ENCODE assay signal across 8 cellular contexts in the genomic region with DNA sequence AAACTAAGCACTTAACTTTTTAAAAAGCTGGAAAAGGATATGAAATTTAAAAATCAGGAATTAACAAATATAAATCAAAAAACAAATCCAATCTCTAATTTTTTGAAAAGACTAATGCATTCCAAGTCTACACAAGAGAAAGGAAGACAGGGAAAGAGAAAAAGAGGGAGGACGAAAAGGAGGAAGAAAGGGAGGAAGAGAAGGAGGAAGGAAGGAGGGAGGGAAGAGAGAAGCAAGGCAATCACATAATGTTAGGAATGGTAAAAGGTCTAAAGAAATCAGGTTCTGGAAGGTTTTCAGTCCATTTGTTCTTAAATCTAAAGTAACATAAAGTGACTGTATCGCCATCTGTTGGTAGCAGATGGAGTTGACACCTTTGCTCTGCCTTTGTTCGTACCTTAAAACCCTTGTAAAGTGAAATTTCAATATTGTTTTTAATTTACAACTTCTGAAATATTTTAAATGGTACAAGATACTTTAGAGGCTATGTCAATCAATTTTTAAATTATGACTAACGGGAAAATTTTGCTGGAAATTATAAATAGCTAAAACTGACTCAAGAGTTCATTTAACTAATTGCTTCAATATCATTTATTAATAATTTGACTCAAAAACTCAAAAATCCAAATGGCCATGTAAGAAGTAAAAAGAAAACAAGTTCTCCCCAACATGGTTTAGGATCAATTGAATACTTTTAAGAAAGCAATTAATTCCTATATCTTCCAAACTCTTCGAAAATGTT. TPM values are rescaled to one million over a fixed set of nuclear protein-coding genes. Genes with fewer than 3 reads are reported as not detected.
DNase-seq lines count a peak whose midpoint lies in the region; ATAC-seq and TF ChIP-seq lines count a peak whose summit lies in the region.

No MANE protein-coding gene starts in this region.

- H3K36me3 Mint-ChIP-seq in glutamatergic neuron (ENCODE audit: unreplicated experiment) = no peaks in the 10 kb centered on the region

- no peak overlapping the region for H3K4me3 Mint-ChIP-seq in glutamatergic neuron (ENCODE audit: unreplicated experiment)

- H3K9me3 Mint-ChIP-seq in glutamatergic neuron (ENCODE audit: unreplicated experiment) = no peaks in the 10 kb centered on the region

- in situ Hi-C loops in ACHN (cut with HindIII; ENCODE audit: low pct_ligation_motif_present, low pct_unique_long_range_greater_than_20kb, low sequenced_read_pairs) = no loop called here

- H3K27ac Mint-ChIP-seq in glutamatergic neuron (ENCODE audit: unreplicated experiment) = no peak overlapping the region

- no peak for ATAC-seq in Right ventricle myocardium superior (ENCODE audit: poor library complexity)

- peak; percentile 76 for TF ChIP-seq CTCF in glutamatergic neuron (IDR thresholded peaks at IDR 0.05; ENCODE audit: partially characterized antibody, unreplicated experiment)

- intact Hi-C loops in Right ventricle myocardium superior (cut with DNase I) = no loop called here

- peaks cover 4% of the 10 kb centered on the region for H3K27me3 Mint-ChIP-seq in glutamatergic neuron (ENCODE audit: unreplicated experiment)

- H3K4me1 Mint-ChIP-seq in glutamatergic neuron (ENCODE audit: low read depth, unreplicated experiment) = no peaks in the 10 kb centered on the region

- DNase-seq in ACHN (peak; percentile 73), EH (ENCODE audit: low read depth) (peak; percentile 64), NCI-H146 (lab: John Stamatoyannopoulos, UW) (peak; percentile 3), glutamatergic neuron (peak; percentile 22), Right ventricle myocardium superior (no peak)
- DNase-seq in activated CD4-positive, alpha-beta T cell treated with anti-CD3 and anti-CD28 coated beads, Interleukin-2, amount 50 U/mL, for 48 hours = peak; percentile 38 to 52
- peak; percentile 12 to 15 for DNase-seq in stimulated activated CD4-positive, alpha-beta T cell treated with anti-CD3 and anti-CD28 coated beads, Interleukin-4, amount 100 ng/mL, for 4 hours
- no peak for DNase-seq in effector CD8-positive, alpha-beta T cell (lab: John Stamatoyannopoulos, UW)

RNA-seq across cellular contexts. Expression of gene CDYL2, which starts 20.4 kb away (rescaled TPM):
- total RNA-seq in glutamatergic neuron (ENCODE audit: unreplicated experiment) (30.5 TPM), Right ventricle myocardium superior (2.9 TPM)

Comparison
In these comparisons a context has a peak if more than half of its experiments do, and no peak if none do; other contexts are left out.
1. DNase-seq: peak in ACHN (single experiment), EH (single experiment), NCI-H146 (single experiment), activated CD4-positive, alpha-beta T cell treated with anti-CD3 and anti-CD28 coated beads, Interleukin-2, amount 50 U/mL, for 48 hours (2 of 2), glutamatergic neuron (single experiment) and stimulated activated CD4-positive, alpha-beta T cell treated with anti-CD3 and anti-CD28 coated beads, Interleukin-4, amount 100 ng/mL, for 4 hours (2 of 2); none in effector CD8-positive, alpha-beta T cell (single experiment) and Right ventricle myocardium superior (single experiment).